ENCODE assay signal across 1 cellular context in the genomic region with DNA sequence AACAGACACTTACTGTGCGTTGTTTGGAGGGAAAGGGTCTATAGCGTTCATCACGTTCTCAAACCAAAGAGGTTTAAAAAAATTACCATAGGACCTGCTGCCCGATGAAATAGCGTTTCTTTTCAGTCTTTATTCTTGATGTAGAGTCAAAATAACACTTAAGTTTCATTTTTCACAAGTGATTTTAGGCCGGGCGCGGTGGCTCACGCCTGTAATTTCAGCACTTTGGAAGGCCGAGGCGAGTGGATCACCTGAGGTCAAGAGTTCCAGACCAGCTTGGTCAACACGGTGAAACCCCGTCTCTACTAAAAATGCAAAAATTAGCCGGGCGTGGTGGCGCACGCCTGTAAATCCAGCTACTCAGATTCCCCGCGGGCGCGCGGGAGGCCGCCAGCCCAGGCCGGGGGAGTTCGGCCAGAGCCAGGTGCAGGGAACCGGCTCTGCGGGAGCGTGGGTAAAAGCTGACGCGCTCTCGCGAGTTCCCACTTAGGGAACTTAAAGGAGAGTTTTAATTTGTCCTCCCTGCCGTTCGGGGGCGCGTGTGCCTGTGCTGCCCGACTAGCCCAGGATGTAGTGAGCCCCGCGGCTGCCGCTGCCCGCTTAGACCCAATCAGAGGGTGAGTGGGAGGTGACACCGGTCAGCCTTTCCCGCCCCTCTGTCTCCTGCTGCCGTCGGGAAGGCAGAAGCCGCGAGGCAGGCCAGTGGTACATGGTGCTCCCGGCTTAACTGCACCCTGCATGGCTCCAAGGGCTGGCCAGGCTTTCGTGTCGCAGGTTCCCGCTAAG.
A peak's percentile ranks its signal among the peaks of the same experiment; 100 is the strongest.
TF ChIP-seq lines count a peak whose summit lies in the region.

No MANE protein-coding gene starts in this region.

TF ChIP-seq in K562, 482 proteins besides CTCF, POLR2A, EP300 and RAD21:
- TF ChIP-seq, protein P1, sequence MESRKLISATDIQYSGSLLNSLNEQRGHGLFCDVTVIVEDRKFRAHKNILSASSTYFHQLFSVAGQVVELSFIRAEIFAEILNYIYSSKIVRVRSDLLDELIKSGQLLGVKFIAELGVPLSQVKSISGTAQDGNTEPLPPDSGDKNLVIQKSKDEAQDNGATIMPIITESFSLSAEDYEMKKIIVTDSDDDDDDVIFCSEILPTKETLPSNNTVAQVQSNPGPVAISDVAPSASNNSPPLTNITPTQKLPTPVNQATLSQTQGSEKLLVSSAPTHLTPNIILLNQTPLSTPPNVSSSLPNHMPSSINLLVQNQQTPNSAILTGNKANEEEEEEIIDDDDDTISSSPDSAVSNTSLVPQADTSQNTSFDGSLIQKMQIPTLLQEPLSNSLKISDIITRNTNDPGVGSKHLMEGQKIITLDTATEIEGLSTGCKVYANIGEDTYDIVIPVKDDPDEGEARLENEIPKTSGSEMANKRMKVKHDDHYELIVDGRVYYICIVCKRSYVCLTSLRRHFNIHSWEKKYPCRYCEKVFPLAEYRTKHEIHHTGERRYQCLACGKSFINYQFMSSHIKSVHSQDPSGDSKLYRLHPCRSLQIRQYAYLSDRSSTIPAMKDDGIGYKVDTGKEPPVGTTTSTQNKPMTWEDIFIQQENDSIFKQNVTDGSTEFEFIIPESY (CRISPR knock-in tag; IDR thresholded peaks at IDR 0.05): peak; percentile 84
- TF ChIP-seq, protein P2, sequence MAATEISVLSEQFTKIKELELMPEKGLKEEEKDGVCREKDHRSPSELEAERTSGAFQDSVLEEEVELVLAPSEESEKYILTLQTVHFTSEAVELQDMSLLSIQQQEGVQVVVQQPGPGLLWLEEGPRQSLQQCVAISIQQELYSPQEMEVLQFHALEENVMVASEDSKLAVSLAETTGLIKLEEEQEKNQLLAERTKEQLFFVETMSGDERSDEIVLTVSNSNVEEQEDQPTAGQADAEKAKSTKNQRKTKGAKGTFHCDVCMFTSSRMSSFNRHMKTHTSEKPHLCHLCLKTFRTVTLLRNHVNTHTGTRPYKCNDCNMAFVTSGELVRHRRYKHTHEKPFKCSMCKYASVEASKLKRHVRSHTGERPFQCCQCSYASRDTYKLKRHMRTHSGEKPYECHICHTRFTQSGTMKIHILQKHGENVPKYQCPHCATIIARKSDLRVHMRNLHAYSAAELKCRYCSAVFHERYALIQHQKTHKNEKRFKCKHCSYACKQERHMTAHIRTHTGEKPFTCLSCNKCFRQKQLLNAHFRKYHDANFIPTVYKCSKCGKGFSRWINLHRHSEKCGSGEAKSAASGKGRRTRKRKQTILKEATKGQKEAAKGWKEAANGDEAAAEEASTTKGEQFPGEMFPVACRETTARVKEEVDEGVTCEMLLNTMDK (IDR thresholded peaks at IDR 0.05; ENCODE audit: borderline replicate concordance, insufficient read depth, low read depth, low read length, poor library complexity, severe bottlenecking): no peak
